7 cellular contexts compared by ENCODE assay signal in genomic region chr1:168064216-168064615, GRCh38.
"Had no signal": no experiment of that assay in that cellular context is flagged by ENCODE, and none has a peak within 500 bp of the region (broad histone marks: within the 10 kb centered on the region; RNA-seq: fewer than 3 reads in every experiment).

No MANE protein-coding gene starts in this region.

- H3K4me3 ChIP-seq: GM23338 had no signal

- H3K4me2 ChIP-seq: GM23338 had no signal

- DNase-seq: H9, HCEC 1CT, KG1 had no signal

- H2AFZ ChIP-seq: GM23338 had no signal

- ATAC-seq: GM23338 had no signal

- FAIRE-seq: H1, H54, HTR-8/SVneo had no signal
